1 cellular context compared by ENCODE assay signal in the genomic region with DNA sequence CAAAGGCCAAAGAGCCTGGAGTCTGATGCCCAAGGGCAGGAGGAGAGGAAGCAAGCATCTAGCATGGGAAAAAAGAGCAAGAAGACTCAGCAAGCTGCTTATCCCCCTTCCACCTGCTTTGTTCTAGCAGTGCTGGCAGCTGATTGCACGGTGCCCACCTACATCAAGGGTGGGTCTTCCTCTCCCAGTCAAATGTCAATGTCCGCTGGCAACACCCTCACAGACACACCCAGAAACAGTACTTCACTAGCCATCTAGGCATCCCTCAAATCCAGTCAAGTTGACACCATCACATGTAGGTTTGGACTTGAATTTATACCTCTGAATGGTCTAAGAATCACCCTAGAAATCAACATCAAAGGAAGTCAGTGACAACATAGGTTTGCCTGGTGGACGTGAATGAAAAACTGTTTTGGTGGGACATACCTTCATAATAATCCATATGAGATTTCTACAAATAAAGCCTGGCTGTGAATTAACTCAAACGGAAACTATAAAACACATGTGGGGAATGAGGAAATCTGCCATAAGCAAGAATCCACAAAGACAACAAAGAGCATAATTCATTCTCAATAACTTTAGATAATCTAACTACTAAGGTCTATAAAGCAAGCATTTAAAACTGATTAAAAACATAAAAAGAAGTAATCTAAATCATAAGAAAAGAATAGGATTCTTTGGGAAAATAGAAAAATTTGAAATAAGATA.
TF ChIP-seq lines count a peak whose summit lies in the region.

No MANE protein-coding gene starts in this region.

TF ChIP-seq in H1, 55 proteins besides CTCF, POLR2A, EP300 and RAD21 (continued from another document):
- TF ChIP-seq CHD7 (IDR thresholded peaks at IDR 0.05; ENCODE audit: insufficient replicate concordance, low read length) (no peak), TAF1 (IDR thresholded peaks at IDR 0.05; ENCODE audit: low read depth, low read length) (no peak), YY1 (IDR thresholded peaks at IDR 0.05; ENCODE audit: low read depth, low read length) (no peak), RXRA (IDR thresholded peaks at IDR 0.05; ENCODE audit: insufficient read depth, low read depth, low read length) (no peak), USF2 (IDR thresholded peaks at IDR 0.05; ENCODE audit: low read length) (no peak), NANOG (IDR thresholded peaks at IDR 0.05; ENCODE audit: insufficient read depth, low read depth, low read length, poor library complexity, severe bottlenecking) (no peak), SIN3A (conservative IDR thresholded peaks at IDR 0.05 in 1 of 2, IDR thresholded peaks at IDR 0.05 in 1 of 2; ENCODE audit: low read depth in 1 of 2, low read length in 2 of 2) (no peak), HDAC2 (IDR thresholded peaks at IDR 0.05; ENCODE audit: borderline replicate concordance in 1 of 2, low read depth in 2 of 2, low read length in 2 of 2) (no peak), TEAD4 (IDR thresholded peaks at IDR 0.05; ENCODE audit: low read depth, low read length) (no peak), TAF7 (optimal IDR thresholded peaks at IDR 0.05; ENCODE audit: borderline replicate concordance, low read depth, low read length) (no peak), RNF2 (IDR thresholded peaks at IDR 0.05; ENCODE audit: borderline replicate concordance, low read depth, low read length, missing control alignments, poor library complexity, severe bottlenecking) (no peak)
- TF ChIP-seq, protein P1, sequence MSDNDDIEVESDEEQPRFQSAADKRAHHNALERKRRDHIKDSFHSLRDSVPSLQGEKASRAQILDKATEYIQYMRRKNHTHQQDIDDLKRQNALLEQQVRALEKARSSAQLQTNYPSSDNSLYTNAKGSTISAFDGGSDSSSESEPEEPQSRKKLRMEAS (IDR thresholded peaks at IDR 0.05): no peak
